ENCODE assay signal across 8 cellular contexts in genomic region chr12:110039085-110039807, GRCh38. TPM values are rescaled to one million over a fixed set of nuclear protein-coding genes. Genes with fewer than 3 reads are reported as not detected.
DNase-seq lines count a peak whose midpoint lies in the region; ATAC-seq and TF ChIP-seq lines count a peak whose summit lies in the region.

No MANE protein-coding gene starts in this region.

- H3K36me3 ChIP-seq in liver (ENCODE audit: control insufficient read depth in 4 of 4, insufficient read depth in 3 of 4, low read depth in 1 of 4, low read length in 3 of 4), result peaks cover 0 to 13% (median 11%) of the 10 kb centered on the region in 4 donors
- peaks cover 4% of the 10 kb centered on the region for H3K36me3 ChIP-seq in urinary bladder (ENCODE audit: insufficient read depth)

- H3K4me3 ChIP-seq in liver (ENCODE audit: low read depth in 1 of 3, low read length in 3 of 3) (no peak overlapping the region), urinary bladder (ENCODE audit: low read depth, low read length) (no peak overlapping the region)

- H3K27me3 ChIP-seq in liver (ENCODE audit: control insufficient read depth in 4 of 4, insufficient read depth in 4 of 4, low read length in 3 of 4), result no peaks in the 10 kb centered on the region

- peaks cover 7 to 42% (median 28%) of the 10 kb centered on the region in 4 donors for H3K4me1 ChIP-seq in liver (ENCODE audit: control insufficient read depth in 4 of 4, insufficient read depth in 4 of 4, low read length in 3 of 4)
- no peaks in the 10 kb centered on the region for H3K4me1 ChIP-seq in urinary bladder (ENCODE audit: insufficient read depth)

- TF ChIP-seq RAD21 in liver (IDR thresholded peaks at IDR 0.05), result no peak

- H3K9me3 ChIP-seq in liver (ENCODE audit: control insufficient read depth in 4 of 4, low read length in 3 of 4), result no peaks in the 10 kb centered on the region

- DNase-seq in ELR (ENCODE audit: low read depth) (peak; percentile 96), NCI-H774 (lab: John Stamatoyannopoulos, UW) (peak; percentile 52), astrocyte of the hippocampus (ENCODE audit: low read depth, low spot score) (peak; percentile 94), NAMALWA (ENCODE audit: low spot score) (no peak)

- ATAC-seq in GM19328 (IDR thresholded peaks at IDR 0.05; ENCODE audit: unreplicated experiment) (no peak), GM18502 (IDR thresholded peaks at IDR 0.05; ENCODE audit: poor library complexity, unreplicated experiment) (no peak)

- no peak overlapping the region for H3K9ac ChIP-seq in liver (ENCODE audit: low read depth in 1 of 2, low read length in 2 of 2)

- no peak for TF ChIP-seq CTCF in liver (IDR thresholded peaks at IDR 0.05; ENCODE audit: low read depth, low read length, missing input control)

- H3K27ac ChIP-seq in liver (ENCODE audit: low read depth in 1 of 2, low read length in 2 of 2) (peak overlapping the region; percentile 56 to 72), urinary bladder (ENCODE audit: low read depth) (peak overlapping the region; percentile 46)

- WGBS in liver, result 38% methylated on average over 5 of the region's 5 CpGs
- 44% methylated on average over 5 of the region's 5 CpGs for WGBS in urinary bladder

TF ChIP-seq in liver, 16 proteins besides CTCF, POLR2A, EP300 and RAD21:
- TF ChIP-seq YY1 (IDR thresholded peaks at IDR 0.05) (no peak), RXRA (IDR thresholded peaks at IDR 0.05) (peak in 1 of 2 donors; percentile 60), FOXA2 (IDR thresholded peaks at IDR 0.05) (peak; percentile 57), MAX (IDR thresholded peaks at IDR 0.05) (no peak), NR2F2 (IDR thresholded peaks at IDR 0.05) (no peak), TAF1 (conservative IDR thresholded peaks at IDR 0.05) (no peak), HNF4G (IDR thresholded peaks at IDR 0.05) (no peak), HNF4A (conservative IDR thresholded peaks at IDR 0.05) (peak; percentile 20 to 40), JUND (IDR thresholded peaks at IDR 0.05) (peak; percentile 78 to 83), SP1 (IDR thresholded peaks at IDR 0.05) (peak; percentile 44), EGR1 (IDR thresholded peaks at IDR 0.05; ENCODE audit: low read depth in 2 of 2) (no peak), FOXA1 (IDR thresholded peaks at IDR 0.05) (no peak), ATF3 (IDR thresholded peaks at IDR 0.05) (peak; percentile 56), REST (IDR thresholded peaks at IDR 0.05) (no peak), GABPA (IDR thresholded peaks at IDR 0.05 in 1 of 2, conservative IDR thresholded peaks at IDR 0.05 in 1 of 2) (no peak)
- TF ChIP-seq, protein P1, sequence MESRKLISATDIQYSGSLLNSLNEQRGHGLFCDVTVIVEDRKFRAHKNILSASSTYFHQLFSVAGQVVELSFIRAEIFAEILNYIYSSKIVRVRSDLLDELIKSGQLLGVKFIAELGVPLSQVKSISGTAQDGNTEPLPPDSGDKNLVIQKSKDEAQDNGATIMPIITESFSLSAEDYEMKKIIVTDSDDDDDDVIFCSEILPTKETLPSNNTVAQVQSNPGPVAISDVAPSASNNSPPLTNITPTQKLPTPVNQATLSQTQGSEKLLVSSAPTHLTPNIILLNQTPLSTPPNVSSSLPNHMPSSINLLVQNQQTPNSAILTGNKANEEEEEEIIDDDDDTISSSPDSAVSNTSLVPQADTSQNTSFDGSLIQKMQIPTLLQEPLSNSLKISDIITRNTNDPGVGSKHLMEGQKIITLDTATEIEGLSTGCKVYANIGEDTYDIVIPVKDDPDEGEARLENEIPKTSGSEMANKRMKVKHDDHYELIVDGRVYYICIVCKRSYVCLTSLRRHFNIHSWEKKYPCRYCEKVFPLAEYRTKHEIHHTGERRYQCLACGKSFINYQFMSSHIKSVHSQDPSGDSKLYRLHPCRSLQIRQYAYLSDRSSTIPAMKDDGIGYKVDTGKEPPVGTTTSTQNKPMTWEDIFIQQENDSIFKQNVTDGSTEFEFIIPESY (IDR thresholded peaks at IDR 0.05), result no peak

RNA-seq across cellular contexts. Expression of gene C12orf76, which starts 9.1 kb away (rescaled TPM):
- total RNA-seq in liver (10 to 100 TPM in 1 of 2 donors, 1 to 10 TPM in 1; 5.9 to 22.4 TPM), urinary bladder (21.1 TPM)
- polyA plus RNA-seq in liver (1 to 10 TPM; 5.6 to 6.4 TPM), urinary bladder (14.7 TPM)

RNA-seq across cellular contexts. Expression of gene ANKRD13A, which starts 40.0 kb away (rescaled TPM):
- total RNA-seq in liver (10 to 100 TPM; 27.0 to 40.5 TPM), urinary bladder (63.4 TPM)
- polyA plus RNA-seq in liver (10 to 100 TPM in 1 of 2 donors, 1 to 10 TPM in 1; 7.0 to 10.5 TPM), urinary bladder (40.4 TPM)

RNA-seq across cellular contexts. Expression of gene GIT2, which starts 43.1 kb away (rescaled TPM):
- 10 to 100 TPM; 22.2 to 30.4 TPM for total RNA-seq in liver
- 10 to 100 TPM in 1 of 2 donors, 1 to 10 TPM in 1; 6.7 to 11.1 TPM for polyA plus RNA-seq in liver
- 66.0 TPM for total RNA-seq in urinary bladder
- 23.0 TPM for polyA plus RNA-seq in urinary bladder
